Comparison of ENCODE assay signal across 8 cellular contexts in genomic region chr1:8510041-8510823, GRCh38.
DNase-seq lines count a peak whose midpoint lies in the region; ATAC-seq and TF ChIP-seq lines count a peak whose summit lies in the region.

No MANE protein-coding gene starts in this region.

- no peak overlapping the region for H2AFZ ChIP-seq in MM.1S (ENCODE audit: low read length)

- no peak overlapping the region for H3K4me2 ChIP-seq in MM.1S (ENCODE audit: low read depth, low read length)

- peaks cover 34% of the 10 kb centered on the region for H3K4me1 ChIP-seq in left ventricle myocardium inferior
- H3K4me1 ChIP-seq in MM.1S (ENCODE audit: low read length): no peaks in the 10 kb centered on the region

- H3K36me3 Mint-ChIP-seq in HFFc6 (ENCODE audit: low read depth): peaks cover 11% of the 10 kb centered on the region
- peaks cover 11% of the 10 kb centered on the region for H3K36me3 Mint-ChIP-seq in activated naive CD4-positive, alpha-beta T cell treated with anti-CD3 and anti-CD28 coated beads, Interleukin-2, amount 50 U/mL, for 24 hours

- H3K27me3 ChIP-seq in left ventricle myocardium inferior (ENCODE audit: low read depth): no peaks in the 10 kb centered on the region
- H3K27me3 ChIP-seq in MM.1S (replicated peaks; ENCODE audit: insufficient read depth, low read length): no peaks in the 10 kb centered on the region

- intact Hi-C loops in left ventricle myocardium inferior (cut with micrococcal nuclease): no loop called here

- no peaks in the 10 kb centered on the region for H3K9me3 ChIP-seq in left ventricle myocardium inferior (replicated peaks)
- H3K9me3 ChIP-seq in MM.1S (replicated peaks; ENCODE audit: insufficient read depth, low read length): no peaks in the 10 kb centered on the region

- peaks cover 32% of the 10 kb centered on the region for H3K4me1 Mint-ChIP-seq in HFFc6 (ENCODE audit: low read depth)
- H3K4me1 Mint-ChIP-seq in activated naive CD4-positive, alpha-beta T cell treated with anti-CD3 and anti-CD28 coated beads, Interleukin-2, amount 50 U/mL, for 24 hours: peaks cover 66% of the 10 kb centered on the region

- H3K79me2 ChIP-seq in MM.1S (ENCODE audit: low read length): no peaks in the 10 kb centered on the region

- H3K36me3 ChIP-seq in left ventricle myocardium inferior (peaks cover 5% of the 10 kb centered on the region), MM.1S (replicated peaks; ENCODE audit: insufficient read depth, low read length) (no peaks in the 10 kb centered on the region)

- no peaks in the 10 kb centered on the region for H3F3A ChIP-seq in MM.1S (ENCODE audit: insufficient read depth, low read length)

- peak overlapping the region; percentile 85 for H3K4me3 Mint-ChIP-seq in HFFc6
- peak overlapping the region; percentile 74 for H3K4me3 Mint-ChIP-seq in activated naive CD4-positive, alpha-beta T cell treated with anti-CD3 and anti-CD28 coated beads, Interleukin-2, amount 50 U/mL, for 24 hours

- no peak overlapping the region for H3K9ac ChIP-seq in MM.1S (ENCODE audit: low read length)

- H3K27me3 Mint-ChIP-seq in HFFc6 (ENCODE audit: insufficient read depth): no peaks in the 10 kb centered on the region
- H3K27me3 Mint-ChIP-seq in activated naive CD4-positive, alpha-beta T cell treated with anti-CD3 and anti-CD28 coated beads, Interleukin-2, amount 50 U/mL, for 24 hours: no peaks in the 10 kb centered on the region

- peak overlapping the region; percentile 87 for H3K27ac Mint-ChIP-seq in HFFc6
- peak overlapping the region; percentile 93 for H3K27ac Mint-ChIP-seq in activated naive CD4-positive, alpha-beta T cell treated with anti-CD3 and anti-CD28 coated beads, Interleukin-2, amount 50 U/mL, for 24 hours

- DNase-seq in HFFc6 (peak; percentile 78), left ventricle myocardium inferior (no peak), NCI-H526 treated with DMSO at 0.1 percent for 48 hours (lab: John Stamatoyannopoulos, UW) (no peak), Kasumi-1 (lab: John Stamatoyannopoulos, UW) (no peak), MM.1S (no peak)
- DNase-seq in stimulated activated CD4-positive, alpha-beta T cell treated with anti-CD3 and anti-CD28 coated beads, Interleukin-1b, Interleukin-23, amount 100 ng/mL, for 4 hours (ENCODE audit: low read depth in 2 of 2): peak; percentile 18 to 42

- TF ChIP-seq CTCF in HFFc6 (IDR thresholded peaks at IDR 0.05) (no peak), left ventricle myocardium inferior (IDR thresholded peaks at IDR 0.05; ENCODE audit: borderline replicate concordance) (no peak), MM.1S (IDR thresholded peaks at IDR 0.05; ENCODE audit: low read length) (no peak)

- ATAC-seq in GM21390 (IDR thresholded peaks at IDR 0.05; ENCODE audit: unreplicated experiment): no peak

- no peaks in the 10 kb centered on the region for H4K20me1 ChIP-seq in MM.1S (ENCODE audit: insufficient read depth, low read length)

- H3K9me3 Mint-ChIP-seq in HFFc6: no peaks in the 10 kb centered on the region
- H3K9me3 Mint-ChIP-seq in activated naive CD4-positive, alpha-beta T cell treated with anti-CD3 and anti-CD28 coated beads, Interleukin-2, amount 50 U/mL, for 24 hours: no peaks in the 10 kb centered on the region

- peak overlapping the region; percentile 62 for H3K27ac ChIP-seq in left ventricle myocardium inferior (replicated peaks)
- no peak overlapping the region for H3K27ac ChIP-seq in MM.1S (ENCODE audit: low read length)

- H3K4me3 ChIP-seq in left ventricle myocardium inferior (peak overlapping the region; percentile 16), MM.1S (ENCODE audit: low read length) (no peak overlapping the region)

- no peaks in the 10 kb centered on the region for H3K9me2 ChIP-seq in MM.1S (replicated peaks; ENCODE audit: insufficient read depth, low read length)

Comparison
In these comparisons a context has a peak if more than half of its experiments do, and no peak if none do; other contexts are left out.
1. DNase-seq: peak in HFFc6 (single experiment) and stimulated activated CD4-positive, alpha-beta T cell treated with anti-CD3 and anti-CD28 coated beads, Interleukin-1b, Interleukin-23, amount 100 ng/mL, for 4 hours (2 of 2); none in left ventricle myocardium inferior (single experiment), NCI-H526 treated with DMSO at 0.1 percent for 48 hours (single experiment), Kasumi-1 (0 of 2) and MM.1S (single experiment).